1 cellular context compared by ENCODE assay signal in the genomic region with DNA sequence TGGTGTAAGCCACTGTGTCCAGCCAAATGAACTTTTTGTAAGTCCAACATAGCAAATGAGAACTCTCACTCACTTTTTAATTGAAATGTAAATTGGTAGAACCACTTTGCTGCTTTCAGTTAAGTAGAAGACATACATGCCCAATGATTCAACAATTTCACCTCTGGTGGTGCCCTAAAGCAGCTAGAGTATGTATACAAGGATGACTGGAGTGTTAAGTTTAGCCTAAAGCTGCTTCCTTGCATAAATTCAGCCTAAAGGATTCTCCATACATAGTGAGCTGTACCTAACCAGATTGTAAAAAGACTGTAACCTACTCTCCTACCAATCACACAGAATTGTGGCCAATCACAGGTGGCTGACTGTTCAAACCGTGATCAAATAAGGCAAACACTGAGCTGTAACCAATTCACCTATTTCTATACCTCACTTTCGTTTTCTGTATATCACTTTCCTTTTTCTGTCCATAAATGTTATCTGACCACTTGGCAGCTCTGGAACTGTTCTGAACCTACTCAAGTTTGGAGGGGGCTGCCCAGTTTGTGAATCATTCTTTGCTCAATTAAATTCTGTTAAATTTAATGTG.
TF ChIP-seq lines count a peak whose summit lies in the region.

No MANE protein-coding gene starts in this region.

TF ChIP-seq in WTC11, 78 proteins besides CTCF, POLR2A, EP300 and RAD21 (continued from another document):
- TF ChIP-seq, protein P1, sequence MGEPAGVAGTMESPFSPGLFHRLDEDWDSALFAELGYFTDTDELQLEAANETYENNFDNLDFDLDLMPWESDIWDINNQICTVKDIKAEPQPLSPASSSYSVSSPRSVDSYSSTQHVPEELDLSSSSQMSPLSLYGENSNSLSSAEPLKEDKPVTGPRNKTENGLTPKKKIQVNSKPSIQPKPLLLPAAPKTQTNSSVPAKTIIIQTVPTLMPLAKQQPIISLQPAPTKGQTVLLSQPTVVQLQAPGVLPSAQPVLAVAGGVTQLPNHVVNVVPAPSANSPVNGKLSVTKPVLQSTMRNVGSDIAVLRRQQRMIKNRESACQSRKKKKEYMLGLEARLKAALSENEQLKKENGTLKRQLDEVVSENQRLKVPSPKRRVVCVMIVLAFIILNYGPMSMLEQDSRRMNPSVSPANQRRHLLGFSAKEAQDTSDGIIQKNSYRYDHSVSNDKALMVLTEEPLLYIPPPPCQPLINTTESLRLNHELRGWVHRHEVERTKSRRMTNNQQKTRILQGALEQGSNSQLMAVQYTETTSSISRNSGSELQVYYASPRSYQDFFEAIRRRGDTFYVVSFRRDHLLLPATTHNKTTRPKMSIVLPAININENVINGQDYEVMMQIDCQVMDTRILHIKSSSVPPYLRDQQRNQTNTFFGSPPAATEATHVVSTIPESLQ (CRISPR knock-in tag; IDR thresholded peaks at IDR 0.05), result no peak
- TF ChIP-seq, protein P2, sequence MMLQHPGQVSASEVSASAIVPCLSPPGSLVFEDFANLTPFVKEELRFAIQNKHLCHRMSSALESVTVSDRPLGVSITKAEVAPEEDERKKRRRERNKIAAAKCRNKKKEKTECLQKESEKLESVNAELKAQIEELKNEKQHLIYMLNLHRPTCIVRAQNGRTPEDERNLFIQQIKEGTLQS (CRISPR knock-in tag; conservative IDR thresholded peaks at IDR 0.05), result no peak
- TF ChIP-seq ATF1 (CRISPR knock-in tag; IDR thresholded peaks at IDR 0.05), result no peak
TF ChIP-seq in WTC11: peak in this region for 0.
